Comparison of ENCODE assay signal across 1 cellular context in genomic region chr2:203861197-203861596, GRCh38.
TF ChIP-seq lines count a peak whose summit lies in the region.

No MANE protein-coding gene starts in this region.

TF ChIP-seq in neural cell, 6 proteins besides CTCF, POLR2A, EP300 and RAD21 (continued from another document):
- no peak for TF ChIP-seq EZH2 (IDR thresholded peaks at IDR 0.05; ENCODE audit: borderline replicate concordance, insufficient read depth, low read length, poor library complexity, severe bottlenecking)
TF ChIP-seq in neural cell: peak in this region for 0.
